ENCODE assay signal across 12 cellular contexts in genomic region chr18:63158012-63158631, GRCh38.
A peak's percentile ranks its signal among the peaks of the same experiment; 100 is the strongest.
DNase-seq lines count a peak whose midpoint lies in the region; ATAC-seq and TF ChIP-seq lines count a peak whose summit lies in the region.
"Had no signal": no experiment of that assay in that cellular context is flagged by ENCODE, and none has a peak within 500 bp of the region (broad histone marks: within the 10 kb centered on the region; RNA-seq: fewer than 3 reads in every experiment).

No MANE protein-coding gene starts in this region.

- H3K4me1 ChIP-seq in DND-41 (ENCODE audit: insufficient read depth, low read length) (peaks cover 47% of the 10 kb centered on the region), PC-3 (ENCODE audit: insufficient read depth, low read length) (peaks cover 19% of the 10 kb centered on the region)

- no peak overlapping the region for H3K9ac ChIP-seq in DND-41 (ENCODE audit: low read depth, low read length)
- no peak overlapping the region for H3K9ac ChIP-seq in PC-3 (ENCODE audit: low read length)

- H4K20me1 ChIP-seq in DND-41 (ENCODE audit: insufficient read depth, low read length) (peaks cover 28% of the 10 kb centered on the region), PC-3 (ENCODE audit: low read length) (no peaks in the 10 kb centered on the region)

- peak overlapping the region; percentile 78 for H3K4me3 Mint-ChIP-seq in activated naive CD4-positive, alpha-beta T cell treated with anti-CD3 and anti-CD28 coated beads, Interleukin-2, amount 10 ng/mL, durations not matched to agents 7 days and 5 days
- peak overlapping the region; percentile 82 for H3K4me3 Mint-ChIP-seq in natural killer cell treated with Interleukin-12 subunit alpha and Interleukin-12 subunit beta and Interleukin-15 and Interleukin-18, amount 100 ng/mL, for 72 hours

- H3K27me3 ChIP-seq in DND-41 (ENCODE audit: insufficient read depth, low read length, poor library complexity): no peaks in the 10 kb centered on the region
- peaks cover 13% of the 10 kb centered on the region for H3K27me3 ChIP-seq in PC-3 (ENCODE audit: low read length)
- H3K27me3 ChIP-seq: esophagus muscularis mucosa had no signal

- H3K36me3 ChIP-seq in DND-41 (ENCODE audit: insufficient read depth, low read length) (peaks cover 17% of the 10 kb centered on the region; the same call in 1 of the 2 replicates), PC-3 (ENCODE audit: low read depth, low read length) (no peaks in the 10 kb centered on the region)
- H3K36me3 ChIP-seq: esophagus muscularis mucosa had no signal

- H2AFZ ChIP-seq in DND-41 (ENCODE audit: low read depth, low read length) (no peak overlapping the region), PC-3 (ENCODE audit: low read length) (no peak overlapping the region)

- H3K79me2 ChIP-seq in DND-41 (ENCODE audit: insufficient read depth, low read length) (peaks cover 98% of the 10 kb centered on the region), PC-3 (ENCODE audit: low read length) (no peaks in the 10 kb centered on the region)

- H3K4me3 ChIP-seq in DND-41 (ENCODE audit: low read depth in 1 of 2, low read length in 2 of 2): no peak overlapping the region
- no peak overlapping the region for H3K4me3 ChIP-seq in PC-3 (ENCODE audit: low read length)
- H3K4me3 ChIP-seq: esophagus muscularis mucosa, SK-N-MC had no signal

- H3K27ac ChIP-seq in DND-41 (ENCODE audit: low read length) (peak overlapping the region; percentile 28), PC-3 (ENCODE audit: low read length) (no peak overlapping the region)
- H3K27ac ChIP-seq: SK-N-MC had no signal

- H3K9me3 ChIP-seq in DND-41 (ENCODE audit: insufficient read depth, low read length, severe bottlenecking): no peaks in the 10 kb centered on the region
- H3K9me3 ChIP-seq in PC-3 (ENCODE audit: low read length): no peaks in the 10 kb centered on the region
- H3K9me3 ChIP-seq: esophagus muscularis mucosa had no signal

- intact Hi-C loops in PC-3 (cut with micrococcal nuclease): no loop called here

- peaks cover 100% of the 10 kb centered on the region for H3K4me1 Mint-ChIP-seq in activated naive CD4-positive, alpha-beta T cell treated with anti-CD3 and anti-CD28 coated beads, Interleukin-2, amount 10 ng/mL, durations not matched to agents 7 days and 5 days
- H3K4me1 Mint-ChIP-seq in natural killer cell treated with Interleukin-12 subunit alpha and Interleukin-12 subunit beta and Interleukin-15 and Interleukin-18, amount 100 ng/mL, for 72 hours (ENCODE audit: low read depth in 2 of 2): peaks cover 82 to 97% of the 10 kb centered on the region in 2 donors

- no peak for TF ChIP-seq CTCF in DND-41 (IDR thresholded peaks at IDR 0.05; ENCODE audit: borderline replicate concordance, extremely low read depth, low read length, poor library complexity, severe bottlenecking)
- TF ChIP-seq CTCF in PC-3 (conservative IDR thresholded peaks at IDR 0.05; ENCODE audit: low read depth, low read length): no peak

- POLR2A ChIA-PET in PC-3 (lab: Charles Lee; ENCODE audit: unreplicated experiment): no interaction called here

- CTCF ChIA-PET in activated naive CD4-positive, alpha-beta T cell treated with anti-CD3 and anti-CD28 coated beads, Interleukin-2, amount 10 ng/mL, durations not matched to agents 7 days and 5 days (lab: Charles Lee): interaction anchor here (1.0 to 5.0 kb wide), 8 partner anchors 17 to 160 kb away, joined by 3 to 45 read pairs (median 4); partner anchors contain the start of gene BCL2
- CTCF ChIA-PET in PC-3 (lab: Charles Lee): no interaction called here

- peak overlapping the region; percentile 93 for H3K27ac Mint-ChIP-seq in activated naive CD4-positive, alpha-beta T cell treated with anti-CD3 and anti-CD28 coated beads, Interleukin-2, amount 10 ng/mL, durations not matched to agents 7 days and 5 days
- peak overlapping the region; percentile 95 to 99 for H3K27ac Mint-ChIP-seq in natural killer cell treated with Interleukin-12 subunit alpha and Interleukin-12 subunit beta and Interleukin-15 and Interleukin-18, amount 100 ng/mL, for 72 hours

- DNase-seq in DND-41 (no peak), GM19238 (ENCODE audit: insufficient read length, low spot score) (no peak), PC-3 (no peak), HUDEP-2 (lab: John Stamatoyannopoulos, UW; ENCODE audit: unreplicated experiment in 76 of 76) (no peak)
- DNase-seq in activated naive CD4-positive, alpha-beta T cell treated with anti-CD3 and anti-CD28 coated beads, Interleukin-2, amount 10 ng/mL, durations not matched to agents 7 days and 5 days: no peak
- DNase-seq in natural killer cell treated with Interleukin-12 subunit alpha and Interleukin-12 subunit beta and Interleukin-15 and Interleukin-18, amount 100 ng/mL, for 72 hours (ENCODE audit: low spot score): no peak
- DNase-seq: midbrain, NCI-H82 had no signal

- ATAC-seq in DND-41 (ENCODE audit: insufficient read depth, low read depth) (no peak), HG02970 (IDR thresholded peaks at IDR 0.05; ENCODE audit: low FRiP score, unreplicated experiment) (peak; percentile 1), HG02852 (IDR thresholded peaks at IDR 0.05; ENCODE audit: unreplicated experiment) (no peak), PC-3 (no peak)
- no peak for ATAC-seq in natural killer cell treated with Interleukin-12 subunit alpha and Interleukin-12 subunit beta and Interleukin-15 and Interleukin-18, amount 100 ng/mL, for 72 hours

- no TSS peak for BruUV-seq in PC-3 (replicated peaks; lab: Mats Ljungman, UMichigan)

- no peaks in the 10 kb centered on the region for H3F3A ChIP-seq in PC-3 (ENCODE audit: low read length, unreplicated experiment)

- H3K9me2 ChIP-seq in PC-3 (replicated peaks; ENCODE audit: low read length): no peaks in the 10 kb centered on the region

- no peaks in the 10 kb centered on the region for H3K27me3 Mint-ChIP-seq in activated naive CD4-positive, alpha-beta T cell treated with anti-CD3 and anti-CD28 coated beads, Interleukin-2, amount 10 ng/mL, durations not matched to agents 7 days and 5 days
- no peaks in the 10 kb centered on the region for H3K27me3 Mint-ChIP-seq in natural killer cell treated with Interleukin-12 subunit alpha and Interleukin-12 subunit beta and Interleukin-15 and Interleukin-18, amount 100 ng/mL, for 72 hours

- H3K4me2 ChIP-seq in DND-41 (ENCODE audit: insufficient read depth, low read length): no peak overlapping the region
- H3K4me2 ChIP-seq in PC-3 (ENCODE audit: low read length): no peak overlapping the region

- no peaks in the 10 kb centered on the region for H3K9me3 Mint-ChIP-seq in activated naive CD4-positive, alpha-beta T cell treated with anti-CD3 and anti-CD28 coated beads, Interleukin-2, amount 10 ng/mL, durations not matched to agents 7 days and 5 days
- peaks cover 2% of the 10 kb centered on the region for H3K9me3 Mint-ChIP-seq in natural killer cell treated with Interleukin-12 subunit alpha and Interleukin-12 subunit beta and Interleukin-15 and Interleukin-18, amount 100 ng/mL, for 72 hours

- H3K36me3 Mint-ChIP-seq in activated naive CD4-positive, alpha-beta T cell treated with anti-CD3 and anti-CD28 coated beads, Interleukin-2, amount 10 ng/mL, durations not matched to agents 7 days and 5 days: peaks cover 65% of the 10 kb centered on the region
- H3K36me3 Mint-ChIP-seq in natural killer cell treated with Interleukin-12 subunit alpha and Interleukin-12 subunit beta and Interleukin-15 and Interleukin-18, amount 100 ng/mL, for 72 hours: no peaks in the 10 kb centered on the region
